In the genomic region with DNA sequence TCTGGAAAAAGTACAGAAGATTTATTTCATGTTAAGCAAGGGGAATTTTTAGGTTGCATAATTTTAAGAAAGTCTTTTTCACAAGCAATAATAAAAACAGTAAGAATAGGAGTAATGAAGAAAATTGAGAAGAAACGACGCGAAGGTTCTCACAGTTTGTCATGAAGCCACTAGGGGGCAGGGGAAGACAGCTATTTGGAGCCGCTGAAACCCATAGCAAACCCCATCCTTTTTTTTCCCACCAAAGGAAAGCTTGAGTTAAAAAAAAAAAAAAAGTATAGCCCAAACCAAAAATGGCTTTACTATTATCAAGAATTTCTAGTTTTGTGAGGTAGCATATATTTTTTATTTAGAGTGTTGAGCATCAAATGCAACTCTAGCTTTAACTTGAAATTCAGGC, we compare ENCODE assay signal across 7 cellular contexts.
A peak's percentile ranks its signal among the peaks of the same experiment; 100 is the strongest.
DNase-seq lines count a peak whose midpoint lies in the region; ATAC-seq, FAIRE-seq and TF ChIP-seq lines count a peak whose summit lies in the region.

No MANE protein-coding gene starts in this region.

- DNase-seq in GDM1 (lab: John Stamatoyannopoulos, UW), result peak; percentile 59
- DNase-seq in HTR-8/SVneo (ENCODE audit: insufficient read length, low spot score), result peak; percentile 44
- peak; percentile 1 for DNase-seq in OCI-M2 (lab: John Stamatoyannopoulos, UW; ENCODE audit: unreplicated experiment)
- DNase-seq in activated naive CD4-positive, alpha-beta T cell treated with anti-CD3 and anti-CD28 coated beads, Interleukin-2, amount 50 U/mL, for 72 hours (ENCODE audit: low spot score in 2 of 2), result peak in 1 of 2 donors; percentile 42
- DNase-seq in left ventricle myocardium inferior, result no peak
- DNase-seq in skeletal muscle cell (ENCODE audit: low read depth), result peak; percentile 21

- peaks cover 23% of the 10 kb centered on the region for H3K27me3 ChIP-seq in left ventricle myocardium inferior (ENCODE audit: low read depth)

- peaks cover 3% of the 10 kb centered on the region for H3K4me1 ChIP-seq in left ventricle myocardium inferior

- no peak overlapping the region for H3K27ac Mint-ChIP-seq in activated naive CD4-positive, alpha-beta T cell treated with anti-CD3 and anti-CD28 coated beads, Interleukin-2, amount 50 U/mL, for 72 hours

- peaks cover 6 to 10% of the 10 kb centered on the region in 2 donors for H3K36me3 Mint-ChIP-seq in activated naive CD4-positive, alpha-beta T cell treated with anti-CD3 and anti-CD28 coated beads, Interleukin-2, amount 50 U/mL, for 72 hours

- peak; percentile 44 to 71 for ATAC-seq in activated naive CD4-positive, alpha-beta T cell treated with anti-CD3 and anti-CD28 coated beads, Interleukin-2, amount 50 U/mL, for 72 hours
- ATAC-seq in HG03565 (IDR thresholded peaks at IDR 0.05; ENCODE audit: unreplicated experiment), result no peak

- peaks cover 13% of the 10 kb centered on the region for H3K9me3 ChIP-seq in left ventricle myocardium inferior (replicated peaks)

- H3K36me3 ChIP-seq in left ventricle myocardium inferior, result no peaks in the 10 kb centered on the region

- no peak overlapping the region for H3K4me3 ChIP-seq in left ventricle myocardium inferior
- no peak overlapping the region for H3K4me3 ChIP-seq in skeletal muscle cell (ENCODE audit: low read depth, low read length)

- peaks cover 6 to 7% of the 10 kb centered on the region in 2 donors for H3K9me3 Mint-ChIP-seq in activated naive CD4-positive, alpha-beta T cell treated with anti-CD3 and anti-CD28 coated beads, Interleukin-2, amount 50 U/mL, for 72 hours

- intact Hi-C loops in left ventricle myocardium inferior (cut with micrococcal nuclease), result loop anchor here (10.0 kb wide), 2 partner anchors 309 to 419 kb away; no protein-coding TSS in a partner anchor

- FAIRE-seq in HTR-8/SVneo (lab: Jason Lieb, UNC), result no peak

- H3K27ac ChIP-seq in left ventricle myocardium inferior (replicated peaks), result no peak overlapping the region

- peak; percentile 83 for TF ChIP-seq CTCF in left ventricle myocardium inferior (IDR thresholded peaks at IDR 0.05; ENCODE audit: borderline replicate concordance)
